9 cellular contexts compared by ENCODE assay signal in genomic region chr1:44531785-44532566, GRCh38.
DNase-seq lines count a peak whose midpoint lies in the region; ATAC-seq, FAIRE-seq and TF ChIP-seq lines count a peak whose summit lies in the region.
"Had no signal": no experiment of that assay in that cellular context is flagged by ENCODE, and none has a peak within 500 bp of the region (broad histone marks: within the 10 kb centered on the region; RNA-seq: fewer than 3 reads in every experiment).

No MANE protein-coding gene starts in this region.

- TF ChIP-seq CTCF in D721Med (IDR thresholded peaks at IDR 0.05; ENCODE audit: insufficient read depth, missing control alignments): no peak

- DNase-seq in NCI-H510A treated with DMSO at 0.1 percent for 48 hours (lab: John Stamatoyannopoulos, UW) (peak; percentile 21), NCI-H510A (lab: John Stamatoyannopoulos, UW) (no peak), SW 1271 (lab: John Stamatoyannopoulos, UW) (peak; percentile 15 to 49), islet precursor cell (peak; percentile 79), D721Med (ENCODE audit: insufficient read length, low spot score) (no peak), NCI-H128 (lab: John Stamatoyannopoulos, UW; ENCODE audit: unreplicated experiment) (no peak), SIG-M5 (lab: John Stamatoyannopoulos, UW) (no peak)

- FAIRE-seq in D721Med (lab: Jason Lieb, UNC): no peak
- FAIRE-seq: A204.1 had no signal

- ATAC-seq in HG02885 (IDR thresholded peaks at IDR 0.05; ENCODE audit: poor library complexity, unreplicated experiment): peak; percentile 64

Comparison
In these comparisons a context has a peak if more than half of its experiments do, and no peak if none do; other contexts are left out.
1. DNase-seq: peak in NCI-H510A treated with DMSO at 0.1 percent for 48 hours (single experiment), SW 1271 (2 of 2) and islet precursor cell (single experiment); none in NCI-H510A (single experiment), D721Med (single experiment), NCI-H128 (single experiment) and SIG-M5 (single experiment).